ENCODE assay signal across 1 cellular context in the genomic region with DNA sequence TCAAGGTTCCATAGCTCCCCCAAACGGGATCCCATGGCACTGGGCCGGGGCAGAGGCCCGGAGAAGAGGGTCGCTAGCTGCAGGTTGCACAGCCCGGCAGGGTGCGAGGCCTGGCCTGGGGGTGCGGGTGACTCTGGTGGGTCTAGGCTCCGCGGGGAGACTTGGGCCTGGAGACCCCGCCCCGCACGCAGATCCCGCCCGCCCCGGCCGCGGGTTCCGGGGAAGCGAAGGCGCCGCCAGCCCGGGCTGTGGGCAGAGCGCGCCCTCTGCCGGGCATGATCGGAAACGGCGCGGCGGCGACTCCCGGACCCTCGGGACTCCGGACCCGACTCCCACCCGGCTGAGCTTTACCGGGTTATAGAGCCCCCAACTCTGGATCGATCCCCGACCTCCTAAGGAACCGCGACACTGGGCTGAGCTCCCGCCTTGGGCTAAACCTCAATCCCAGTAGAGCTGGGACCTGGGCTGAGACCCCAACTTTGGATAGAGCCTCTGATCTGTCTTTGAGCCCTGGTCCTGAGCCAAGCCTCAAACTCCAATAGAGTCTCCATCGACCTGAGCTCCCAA.
TF ChIP-seq lines count a peak whose summit lies in the region.

No MANE protein-coding gene starts in this region.

TF ChIP-seq in SK-N-SH treated with all-trans-retinoic acid at 6 μM for 48 hours, 23 proteins besides CTCF, POLR2A, EP300 and RAD21 (continued from another document):
- TF ChIP-seq, protein P1, sequence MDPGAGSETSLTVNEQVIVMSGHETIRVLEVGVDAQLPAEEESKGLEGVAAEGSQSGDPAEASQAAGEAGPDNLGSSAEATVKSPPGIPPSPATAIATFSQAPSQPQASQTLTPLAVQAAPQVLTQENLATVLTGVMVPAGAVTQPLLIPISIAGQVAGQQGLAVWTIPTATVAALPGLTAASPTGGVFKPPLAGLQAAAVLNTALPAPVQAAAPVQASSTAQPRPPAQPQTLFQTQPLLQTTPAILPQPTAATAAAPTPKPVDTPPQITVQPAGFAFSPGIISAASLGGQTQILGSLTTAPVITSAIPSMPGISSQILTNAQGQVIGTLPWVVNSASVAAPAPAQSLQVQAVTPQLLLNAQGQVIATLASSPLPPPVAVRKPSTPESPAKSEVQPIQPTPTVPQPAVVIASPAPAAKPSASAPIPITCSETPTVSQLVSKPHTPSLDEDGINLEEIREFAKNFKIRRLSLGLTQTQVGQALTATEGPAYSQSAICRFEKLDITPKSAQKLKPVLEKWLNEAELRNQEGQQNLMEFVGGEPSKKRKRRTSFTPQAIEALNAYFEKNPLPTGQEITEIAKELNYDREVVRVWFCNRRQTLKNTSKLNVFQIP (CRISPR knock-in tag; IDR thresholded peaks at IDR 0.05; ENCODE audit: borderline replicate concordance, low read depth), result no peak
- no peak for TF ChIP-seq ARNTL (CRISPR knock-in tag; IDR thresholded peaks at IDR 0.05; ENCODE audit: borderline replicate concordance, low read depth)
- TF ChIP-seq ZFP3 (CRISPR knock-in tag; IDR thresholded peaks at IDR 0.05), result no peak
- no peak for TF ChIP-seq ZC3H10 (CRISPR knock-in tag; IDR thresholded peaks at IDR 0.05)
- TF ChIP-seq, protein P2, sequence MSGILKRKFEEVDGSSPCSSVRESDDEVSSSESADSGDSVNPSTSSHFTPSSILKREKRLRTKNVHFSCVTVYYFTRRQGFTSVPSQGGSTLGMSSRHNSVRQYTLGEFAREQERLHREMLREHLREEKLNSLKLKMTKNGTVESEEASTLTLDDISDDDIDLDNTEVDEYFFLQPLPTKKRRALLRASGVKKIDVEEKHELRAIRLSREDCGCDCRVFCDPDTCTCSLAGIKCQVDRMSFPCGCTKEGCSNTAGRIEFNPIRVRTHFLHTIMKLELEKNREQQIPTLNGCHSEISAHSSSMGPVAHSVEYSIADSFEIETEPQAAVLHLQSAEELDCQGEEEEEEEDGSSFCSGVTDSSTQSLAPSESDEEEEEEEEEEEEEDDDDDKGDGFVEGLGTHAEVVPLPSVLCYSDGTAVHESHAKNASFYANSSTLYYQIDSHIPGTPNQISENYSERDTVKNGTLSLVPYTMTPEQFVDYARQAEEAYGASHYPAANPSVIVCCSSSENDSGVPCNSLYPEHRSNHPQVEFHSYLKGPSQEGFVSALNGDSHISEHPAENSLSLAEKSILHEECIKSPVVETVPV (CRISPR knock-in tag; IDR thresholded peaks at IDR 0.05), result no peak
- TF ChIP-seq ESRRG (CRISPR knock-in tag; IDR thresholded peaks at IDR 0.05), result no peak
